ENCODE assay signal across 22 cellular contexts in genomic region chr1:227127891-227128290, GRCh38.
A peak's percentile ranks its signal among the peaks of the same experiment; 100 is the strongest.
DNase-seq lines count a peak whose midpoint lies in the region; ATAC-seq, FAIRE-seq and TF ChIP-seq lines count a peak whose summit lies in the region.
"Had no signal": no experiment of that assay in that cellular context is flagged by ENCODE, and none has a peak within 500 bp of the region (broad histone marks: within the 10 kb centered on the region; RNA-seq: fewer than 3 reads in every experiment).

No MANE protein-coding gene starts in this region.

- H3K27ac ChIP-seq in HEK293 (ENCODE audit: extremely low read depth, low read depth, low read length): no peak overlapping the region

- POLR2A ChIA-PET in HEK293 (lab: Yijun Ruan, JAX): no interaction called here

- H3K9me3 ChIP-seq in HEK293 (ENCODE audit: control insufficient read depth, insufficient read depth, low read depth, low read length): no peaks in the 10 kb centered on the region
- H3K9me3 ChIP-seq in MG63: no peaks in the 10 kb centered on the region

- H3K36me3 ChIP-seq in HEK293 (ENCODE audit: control insufficient read depth in 2 of 2, insufficient read depth in 1 of 2, low read length in 2 of 2) (peaks cover 3 to 6% of the 10 kb centered on the region in 2 experiments; a peak in 2 of 3 replicates), MG63 (peaks cover 20% of the 10 kb centered on the region)

- no peaks in the 10 kb centered on the region for H3K27me3 ChIP-seq in MG63

- H3K4me3 ChIP-seq in HEK293 (ENCODE audit: low read depth, low read length) (no peak overlapping the region), MG63 (no peak overlapping the region)

- peak; percentile 51 for FAIRE-seq in GM19239 (lab: Jason Lieb, UNC)
- FAIRE-seq: endothelial cell of umbilical vein had no signal

- no peak for TF ChIP-seq CTCF in HEK293 (tag by site-specific recombination; IDR thresholded peaks at IDR 0.05)

- ATAC-seq in HG03565 (IDR thresholded peaks at IDR 0.05; ENCODE audit: unreplicated experiment): peak; percentile 78
- ATAC-seq: activated T-cell treated with anti-CD3 and anti-CD28 coated beads, Interleukin-2, amount 50 U/mL, for 72 hours had no signal

- DNase-seq in GM19239 (ENCODE audit: insufficient read length, low spot score) (peak; percentile 19), MG63 (no peak), NCI-H526 treated with DMSO at 0.1 percent for 48 hours (lab: John Stamatoyannopoulos, UW) (no peak), DMS79 (lab: John Stamatoyannopoulos, UW) (no peak), NCI-H2196 (lab: John Stamatoyannopoulos, UW; ENCODE audit: unreplicated experiment) (no peak)
- DNase-seq: activated T-cell treated with anti-CD3 and anti-CD28 coated beads, Interleukin-2, amount 50 U/mL, for 72 hours; aorta; caudate nucleus; CD8-positive, alpha-beta memory T cell; dermis blood vessel endothelial cell; DND-41; H9; mesenchymal stem cell; NCI-H1105 treated with DMSO at 0.1 percent for 48 hours; NCI-H510A; occipital lobe; SIG-M5; stimulated activated CD4-positive, alpha-beta T cell treated with anti-CD3 and anti-CD28 coated beads, Interleukin-2, amount 100 ng/mL, for 48 hours; stimulated activated naive CD4-positive, alpha-beta T cell treated with Interleukin-2 at 50 U/mL for 16 hours had no signal

- CTCF ChIA-PET in HEK293 (lab: Yijun Ruan, JAX): no interaction called here

- H3K4me1 ChIP-seq in HEK293 (ENCODE audit: control insufficient read depth, insufficient read depth, low read length): no peaks in the 10 kb centered on the region

TF ChIP-seq in HEK293, 187 proteins besides CTCF, POLR2A, EP300 and RAD21:
- peak; percentile 93 for TF ChIP-seq ZNF701 (tag by site-specific recombination; IDR thresholded peaks at IDR 0.05)
- no peak for TF ChIP-seq ZNF311 (tag by site-specific recombination; IDR thresholded peaks at IDR 0.05; ENCODE audit: borderline replicate concordance)
- TF ChIP-seq ZSCAN5A (tag by site-specific recombination; IDR thresholded peaks at IDR 0.05): no peak
- no peak for TF ChIP-seq ZNF302 (tag by site-specific recombination; IDR thresholded peaks at IDR 0.05; ENCODE audit: low read depth)
- TF ChIP-seq ZNF10 (tag by site-specific recombination; IDR thresholded peaks at IDR 0.05): no peak
- TF ChIP-seq ZNF324 (tag by site-specific recombination; IDR thresholded peaks at IDR 0.05): no peak
